Comparison of ENCODE assay signal across 8 cellular contexts in the genomic region with DNA sequence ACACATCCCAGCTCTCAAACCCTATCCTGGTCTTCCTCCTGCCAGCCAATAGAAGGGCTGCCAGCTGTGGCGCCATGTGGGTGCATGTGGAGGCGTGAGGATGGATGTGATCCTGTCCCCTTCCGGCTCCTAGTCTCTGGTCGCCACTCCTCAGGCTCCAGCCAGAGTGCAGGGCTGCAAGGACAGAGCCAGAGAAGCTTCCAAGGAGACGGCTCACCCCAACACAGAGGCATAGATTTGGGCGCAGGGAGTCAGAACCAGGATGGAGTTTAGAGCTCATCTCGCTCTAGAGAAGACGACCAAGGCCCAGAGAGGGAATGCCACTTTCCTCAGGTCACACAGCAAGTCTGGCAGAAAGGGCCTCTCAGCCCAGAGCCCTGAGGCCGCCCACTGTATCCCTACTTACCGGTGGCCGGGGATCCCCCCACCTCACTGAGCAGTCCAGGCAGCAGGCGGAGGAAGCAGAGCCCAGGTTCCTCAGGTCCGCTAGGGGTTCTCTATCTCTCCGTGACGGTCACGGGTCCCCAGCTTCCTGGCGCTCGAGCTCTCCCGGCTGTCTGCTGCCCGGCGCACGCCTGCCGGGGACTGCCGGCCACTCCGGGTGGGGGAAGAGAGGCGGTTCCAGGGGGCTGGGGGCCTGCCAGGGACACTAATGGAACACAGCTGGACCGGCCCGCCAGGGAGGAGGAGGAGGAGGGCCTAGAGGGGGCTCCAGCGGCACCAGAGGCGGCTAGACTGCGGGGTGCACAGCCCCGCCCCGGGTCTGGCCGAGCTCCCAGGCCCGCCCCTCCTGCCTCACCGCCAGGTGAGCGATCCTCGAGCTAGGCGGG. TPM values are rescaled to one million over a fixed set of nuclear protein-coding genes. Genes with fewer than 3 reads are reported as not detected.
DNase-seq lines count a peak whose midpoint lies in the region; ATAC-seq and TF ChIP-seq lines count a peak whose summit lies in the region.

A gene (minus strand): TSS at position 587 of the 830 bp plus-strand sequence. CDS start 1,824 bp downstream, outside the sequence.

- ATAC-seq in left lobe of liver, result peak; percentile 3
- ATAC-seq in HG03280 (IDR thresholded peaks at IDR 0.05; ENCODE audit: unreplicated experiment), result no peak

- CTCF ChIA-PET in A673 (lab: Charles Lee), result interaction anchor here (1.0 to 1.7 kb wide), 3 partner anchors 11 to 42 kb away, joined by 3 to 6 read pairs (median 4); no protein-coding TSS in a partner anchor

- no TSS peak for BruUV-seq in A673 (replicated peaks; lab: Mats Ljungman, UMichigan)

- H3K4me3 ChIP-seq in A673 (ENCODE audit: low read depth, low read length, poor library complexity, severe bottlenecking), result peak within 1 kb of the TSS; percentile 41
- peak within 1 kb of the TSS; percentile 62 for H3K4me3 ChIP-seq in HUES48 (ENCODE audit: low read depth, low read length)
- peak within 1 kb of the TSS; percentile 74 for H3K4me3 ChIP-seq in coronary artery

- no peaks in the 10 kb centered on the region for H3K27me3 ChIP-seq in A673 (replicated peaks; ENCODE audit: insufficient read depth, low read depth, low read length, poor library complexity)
- H3K27me3 ChIP-seq in HUES48 (ENCODE audit: control insufficient read depth, insufficient read depth, low read length), result no peaks in the 10 kb centered on the region

- H3K4me1 ChIP-seq in A673 (ENCODE audit: insufficient read depth, low read length, poor library complexity, severe bottlenecking) (peaks cover 59% of the 10 kb centered on the region), HUES48 (ENCODE audit: control insufficient read depth, insufficient read depth, low read length) (peaks cover 35% of the 10 kb centered on the region)

- H3K9ac ChIP-seq in HUES48 (ENCODE audit: low read depth, low read length), result peak within 1 kb of the TSS; percentile 24; the same call in 1 of the 2 replicates

- peak; percentile 50 for DNase-seq in A673 (ENCODE audit: low spot score)
- DNase-seq in coronary artery (ENCODE audit: low spot score), result peak; percentile 89
- DNase-seq in left lobe of liver (ENCODE audit: low spot score), result no peak
- DNase-seq in substantia nigra (lab: John Stamatoyannopoulos, UW), result peak in 48 of 49 donors; percentile 7 to 85 (median 50)
- no peak for DNase-seq in NOMO-1 treated with dmso at 0.1 percent for 144 hours (lab: John Stamatoyannopoulos, UW; ENCODE audit: unreplicated experiment)
- DNase-seq in stimulated activated CD4-positive, alpha-beta T cell treated with anti-CD3 and anti-CD28 coated beads, Interleukin-15, amount 100 ng/mL, for 24 hours, result no peak

- TF ChIP-seq CTCF in A673 (conservative IDR thresholded peaks at IDR 0.05; ENCODE audit: low read depth, low read length), result no peak
- TF ChIP-seq CTCF in coronary artery (IDR thresholded peaks at IDR 0.05), result no peak

- POLR2A ChIA-PET in A673 (lab: Charles Lee; ENCODE audit: low non-redundant PET), result interaction anchor here (0.6 kb wide), 1 partner anchor 85 kb away, joined by 4 read pairs; no protein-coding TSS in a partner anchor

- intact Hi-C loops in A673 (cut with micrococcal nuclease; ENCODE audit: unreplicated experiment), result loop anchor here (2.0 kb wide), 1 partner anchor 37 kb away; no protein-coding TSS in a partner anchor

- H3K9me3 ChIP-seq in A673 (ENCODE audit: low read depth, low read length, poor library complexity, severe bottlenecking) (no peaks in the 10 kb centered on the region), HUES48 (ENCODE audit: control insufficient read depth, insufficient read depth, low read length) (no peaks in the 10 kb centered on the region)

- H3K36me3 ChIP-seq in A673 (ENCODE audit: insufficient read depth, low read length, poor library complexity, severe bottlenecking) (no peaks in the 10 kb centered on the region), HUES48 (ENCODE audit: control insufficient read depth, insufficient read depth, low read length) (peaks cover 8% of the 10 kb centered on the region; the same call in 1 of the 2 replicates)

- H3K27ac ChIP-seq in A673 (ENCODE audit: low read depth, low read length, poor library complexity, severe bottlenecking), result peak within 1 kb of the TSS; percentile 75
- H3K27ac ChIP-seq in HUES48 (ENCODE audit: low read depth, low read length), result peak within 1 kb of the TSS; percentile 71
- H3K27ac ChIP-seq in coronary artery, result peak within 1 kb of the TSS; percentile 79 to 97
- H3K27ac ChIP-seq in substantia nigra (ENCODE audit: low read depth, low read length, poor library complexity, severe bottlenecking), result peak within 1 kb of the TSS; percentile 95

RNA-seq across cellular contexts. Expression of the gene that starts here (rescaled TPM):
- total RNA-seq in A673 (2021) (26.6 and 35.7 TPM in 2 replicates), left lobe of liver (1.9 TPM)

Comparison
In these comparisons a context has a peak if more than half of its experiments do, and no peak if none do; other contexts are left out.
1. DNase-seq: peak in A673 (single experiment), coronary artery (single experiment) and substantia nigra (48 of 49); none in left lobe of liver (single experiment), NOMO-1 treated with dmso at 0.1 percent for 144 hours (single experiment) and stimulated activated CD4-positive, alpha-beta T cell treated with anti-CD3 and anti-CD28 coated beads, Interleukin-15, amount 100 ng/mL, for 24 hours (single experiment).
2. Peak in every context shown above with its lines, with median percentiles within 50 percentile points of each other: H3K27ac ChIP-seq and H3K4me3 ChIP-seq.